18 cellular contexts compared by ENCODE assay signal in genomic region chr6:108200631-108201030, GRCh38. TPM values are rescaled to one million over a fixed set of nuclear protein-coding genes. Genes with fewer than 3 reads are reported as not detected.
DNase-seq lines count a peak whose midpoint lies in the region; ATAC-seq, FAIRE-seq and TF ChIP-seq lines count a peak whose summit lies in the region.
"Had no signal": no experiment of that assay in that cellular context is flagged by ENCODE, and none has a peak within 500 bp of the region (broad histone marks: within the 10 kb centered on the region; RNA-seq: fewer than 3 reads in every experiment).

No MANE protein-coding gene starts in this region.

- in situ Hi-C loops in astrocyte of the spinal cord (cut with HindIII; ENCODE audit: low sequenced_read_pairs) = no loop called here

- intact Hi-C loops in Caco-2 (cut with micrococcal nuclease; ENCODE audit: unreplicated experiment) = no loop called here

- no TSS peak for BruUV-seq in Caco-2 (replicated peaks; lab: Mats Ljungman, UMichigan)

- peak overlapping the region in 1 of 2 experiments; percentile 52; a peak in 3 of 6 replicates for H3K27ac ChIP-seq in A549
- H3K27ac ChIP-seq in hepatocyte = peak overlapping the region; percentile 12
- H3K27ac ChIP-seq: heart left ventricle, tibial nerve had no signal

- TF ChIP-seq RAD21 in A549 (conservative IDR thresholded peaks at IDR 0.05 in 1 of 2, IDR thresholded peaks at IDR 0.05 in 1 of 2) = no peak

- H3K36me3 ChIP-seq in hepatocyte (replicated peaks; ENCODE audit: insufficient read depth, low read depth) = no peaks in the 10 kb centered on the region
- H3K36me3 ChIP-seq in Caco-2 (ENCODE audit: control insufficient read depth, insufficient read depth, low read length) = no peaks in the 10 kb centered on the region

- no peaks in the 10 kb centered on the region for H3K36me3 Mint-ChIP-seq in Caco-2 (ENCODE audit: insufficient read depth, unreplicated experiment)

- H2AFZ ChIP-seq in hepatocyte = no peak overlapping the region

- TF ChIP-seq CTCF in A549 (IDR thresholded peaks at IDR 0.05) = no peak
- TF ChIP-seq CTCF in astrocyte of the spinal cord (IDR thresholded peaks at IDR 0.05; ENCODE audit: low read depth, low read length) = no peak
- TF ChIP-seq CTCF in hepatocyte (IDR thresholded peaks at IDR 0.05; ENCODE audit: poor library complexity) = no peak
- no peak for TF ChIP-seq CTCF in Caco-2 (IDR thresholded peaks at IDR 0.05; ENCODE audit: insufficient read depth in 1 of 2, low read depth in 1 of 2, low read length in 1 of 2, severe bottlenecking in 1 of 2, unreplicated experiment in 1 of 2)

- H4K20me1 ChIP-seq in hepatocyte (ENCODE audit: insufficient read depth, poor library complexity, severe bottlenecking) = no peaks in the 10 kb centered on the region

- H3K9me3 ChIP-seq in A549 (no peaks in the 10 kb centered on the region), hepatocyte (ENCODE audit: low read depth) (no peaks in the 10 kb centered on the region), Caco-2 (no peaks in the 10 kb centered on the region)
- H3K9me3 ChIP-seq: heart left ventricle, tibial nerve had no signal

- WGBS in A549 (ENCODE audit: missing lambda C conversion rate) = 5% methylated on average over 7 of the region's 7 CpGs
- WGBS in hepatocyte (ENCODE audit: low lambda C conversion rate, missing lambda C conversion rate) = 66% methylated on average over 7 of the region's 7 CpGs

- H3K9me3 Mint-ChIP-seq in Caco-2 (ENCODE audit: unreplicated experiment) = no peaks in the 10 kb centered on the region
- H3K9me3 Mint-ChIP-seq: activated T-helper 1 cell treated with anti-CD3 and anti-CD28 coated beads, Interleukin-12 subunit alpha, Interleukin-12 subunit beta, Interleukin-2, Interleukin-4 antibody, amounts not matched to agents 30 ng/mL and 10 ng/mL and 1 ng/mL, durations not matched to agents 14 hours and 24 hours and 36 hours had no signal

- peak; percentile 26 to 78 for DNase-seq in A549 (ENCODE audit: low read depth in 1 of 2, low spot score in 1 of 2)
- DNase-seq in HT1080 (ENCODE audit: low read depth) = peak; percentile 47
- peak; percentile 78 for DNase-seq in astrocyte of the spinal cord (ENCODE audit: low read depth, low spot score)
- peak; percentile 26 for DNase-seq in hepatocyte (ENCODE audit: low spot score)
- DNase-seq in Caco-2 = no peak
- DNase-seq in activated CD4-positive, alpha-beta T cell treated with anti-CD3 and anti-CD28 coated beads for 48 hours = no peak
- DNase-seq: amygdala; DMS153; heart left ventricle; left colon; NCI-H1048; NCI-H446; stimulated activated CD4-positive, alpha-beta T cell treated with anti-CD3 and anti-CD28 coated beads, Interleukin-2, amount 100 ng/mL, for 48 hours; T-helper 9 cell had no signal

- no peak overlapping the region for H3K4me3 Mint-ChIP-seq in Caco-2 (ENCODE audit: unreplicated experiment)
- H3K4me3 Mint-ChIP-seq: activated T-helper 1 cell treated with anti-CD3 and anti-CD28 coated beads, Interleukin-12 subunit alpha, Interleukin-12 subunit beta, Interleukin-2, Interleukin-4 antibody, amounts not matched to agents 30 ng/mL and 10 ng/mL and 1 ng/mL, durations not matched to agents 14 hours and 24 hours and 36 hours had no signal

- CTCF ChIA-PET in A549 (lab: Yijun Ruan, JAX) = no interaction called here
- CTCF ChIA-PET in Caco-2 (lab: Charles Lee) = no interaction called here

- no peaks in the 10 kb centered on the region for H3K9me2 ChIP-seq in hepatocyte (replicated peaks; ENCODE audit: insufficient read depth)

- H3K4me1 ChIP-seq in A549 (peaks cover 17% of the 10 kb centered on the region), hepatocyte (ENCODE audit: insufficient read depth) (no peaks in the 10 kb centered on the region), Caco-2 (peaks cover 4% of the 10 kb centered on the region; the same call in 1 of the 2 replicates)
- H3K4me1 ChIP-seq: heart left ventricle, tibial nerve had no signal

- H3K27me3 ChIP-seq in hepatocyte = no peaks in the 10 kb centered on the region
- no peaks in the 10 kb centered on the region for H3K27me3 ChIP-seq in Caco-2 (replicated peaks; ENCODE audit: control insufficient read depth, insufficient read depth, low read length)
- H3K27me3 ChIP-seq: heart left ventricle, tibial nerve had no signal

- TF ChIP-seq EP300 in A549 (IDR thresholded peaks at IDR 0.05) = no peak

- peak overlapping the region; percentile 51 for H3K4me2 ChIP-seq in A549
- no peak overlapping the region for H3K4me2 ChIP-seq in hepatocyte

- H3K27ac Mint-ChIP-seq in Caco-2 (ENCODE audit: unreplicated experiment) = no peak overlapping the region
- H3K27ac Mint-ChIP-seq: activated T-helper 1 cell treated with anti-CD3 and anti-CD28 coated beads, Interleukin-12 subunit alpha, Interleukin-12 subunit beta, Interleukin-2, Interleukin-4 antibody, amounts not matched to agents 30 ng/mL and 10 ng/mL and 1 ng/mL, durations not matched to agents 14 hours and 24 hours and 36 hours had no signal

- no peak for FAIRE-seq in A549 (lab: Jason Lieb, UNC)

- no peaks in the 10 kb centered on the region for H3K27me3 Mint-ChIP-seq in Caco-2 (ENCODE audit: insufficient read depth, unreplicated experiment)

- H3K4me3 ChIP-seq in A549 (no peak overlapping the region), astrocyte of the spinal cord (ENCODE audit: low read depth, low read length) (no peak overlapping the region), hepatocyte (no peak overlapping the region), Caco-2 (ENCODE audit: low read depth, low read length) (no peak overlapping the region)
- H3K4me3 ChIP-seq: heart left ventricle, tibial nerve had no signal

- H3K4me1 Mint-ChIP-seq in Caco-2 (ENCODE audit: low read depth, unreplicated experiment) = peaks cover 13% of the 10 kb centered on the region

- TF ChIP-seq POLR2A in A549 (IDR thresholded peaks at IDR 0.05; ENCODE audit: low read length) = no peak

- H3K79me2 ChIP-seq in hepatocyte = no peaks in the 10 kb centered on the region

- ATAC-seq in A549 (peak; percentile 88 to 94), HG03521 (IDR thresholded peaks at IDR 0.05; ENCODE audit: unreplicated experiment) (no peak), HG03354 (IDR thresholded peaks at IDR 0.05; ENCODE audit: poor library complexity, severe bottlenecking, unreplicated experiment) (no peak)
- ATAC-seq: heart left ventricle, left colon had no signal

- POLR2A ChIA-PET in A549 (lab: Yijun Ruan, JAX) = no interaction called here
- POLR2A ChIA-PET in Caco-2 (lab: Charles Lee) = no interaction called here

TF ChIP-seq in A549, 52 proteins besides CTCF, POLR2A, EP300 and RAD21 (continues in another document):
- TF ChIP-seq FOXS1 (CRISPR knock-in tag; IDR thresholded peaks at IDR 0.05) = no peak
- TF ChIP-seq REST (IDR thresholded peaks at IDR 0.05) = no peak
- no peak for TF ChIP-seq CHD2 (IDR thresholded peaks at IDR 0.05; ENCODE audit: low read length, partially characterized antibody)
- no peak for TF ChIP-seq FOSL2 (IDR thresholded peaks at IDR 0.05)
- TF ChIP-seq FOSL2 (CRISPR knock-in tag; IDR thresholded peaks at IDR 0.05) = peak; percentile 52; the same call in 1 of the 2 replicates
- TF ChIP-seq HES2 (IDR thresholded peaks at IDR 0.05) = no peak
- no peak for TF ChIP-seq RFX5 (IDR thresholded peaks at IDR 0.05)
- TF ChIP-seq JUN (IDR thresholded peaks at IDR 0.05) = 0 out of 5 replicates have a peak, but pooled peaks of 1 of the 2 experiments have one; percentile 25
- no peak for TF ChIP-seq GATA3 (IDR thresholded peaks at IDR 0.05; ENCODE audit: borderline replicate concordance)
- no peak for TF ChIP-seq TP53 (CRISPR knock-in tag; IDR thresholded peaks at IDR 0.05)

RNA-seq across cellular contexts. Expression of gene NR2E1, which starts 34.8 kb away (rescaled TPM):
- polyA plus RNA-seq in A549 (2011; rRNA removed) (0.03 TPM in 1 of 2 replicates, not detected in the other), A549 (2017; fragmentation: RNase III; extraction: RNeasy Plus Mini Kit Qiagen cat#74134 plus additional on column Dnase treatment) (0.08 TPM in 2 of 3 replicates, not detected in the other), hepatocyte (not detected in 2 replicates)
- polyA plus RNA-seq in A549 (2012; cell fraction: cytosol; rRNA removed) = not detected in 2 replicates
- not detected in 2 replicates for polyA plus RNA-seq in A549 (2012; cell fraction: nucleus; rRNA removed)
- 0.15 TPM in 1 of 2 replicates, not detected in the other for polyA minus RNA-seq in A549 (2011; rRNA and poly(A)+ RNA removed)
- total RNA-seq in HT1080 (2014; rRNA removed; shearing (Covaris generic)) = not detected in 2 replicates
- polyA plus RNA-seq in HT1080 (2015; cell fraction: cytosol; rRNA removed) = not detected in 2 replicates
- polyA plus RNA-seq in HT1080 (2015; cell fraction: nucleus; rRNA removed) = not detected in 2 replicates
- total RNA-seq in hepatocyte (not detected in 2 replicates), Caco-2 (2022) (1.3 and 1.4 TPM in 2 replicates)
- total RNA-seq: activated T-helper 1 cell treated with anti-CD3 and anti-CD28 coated beads, Interleukin-12 subunit alpha, Interleukin-12 subunit beta, Interleukin-2, Interleukin-4 antibody, amounts not matched to agents 30 ng/mL and 10 ng/mL and 1 ng/mL, durations not matched to agents 14 hours and 24 hours and 36 hours; heart left ventricle; left colon; tibial nerve had no signal
- polyA plus RNA-seq: heart left ventricle had no signal

Comparison
In these comparisons a context has a peak if more than half of its experiments do, and no peak if none do; other contexts are left out.
1. ATAC-seq: peak in A549 (2 of 2); none in HG03521 (single experiment) and HG03354 (single experiment).
2. DNase-seq: peak in A549 (2 of 2), HT1080 (single experiment), astrocyte of the spinal cord (single experiment) and hepatocyte (single experiment); none in Caco-2 (0 of 2) and activated CD4-positive, alpha-beta T cell treated with anti-CD3 and anti-CD28 coated beads for 48 hours (single experiment).